Comparison of ENCODE assay signal across 2 cellular contexts in the genomic region with DNA sequence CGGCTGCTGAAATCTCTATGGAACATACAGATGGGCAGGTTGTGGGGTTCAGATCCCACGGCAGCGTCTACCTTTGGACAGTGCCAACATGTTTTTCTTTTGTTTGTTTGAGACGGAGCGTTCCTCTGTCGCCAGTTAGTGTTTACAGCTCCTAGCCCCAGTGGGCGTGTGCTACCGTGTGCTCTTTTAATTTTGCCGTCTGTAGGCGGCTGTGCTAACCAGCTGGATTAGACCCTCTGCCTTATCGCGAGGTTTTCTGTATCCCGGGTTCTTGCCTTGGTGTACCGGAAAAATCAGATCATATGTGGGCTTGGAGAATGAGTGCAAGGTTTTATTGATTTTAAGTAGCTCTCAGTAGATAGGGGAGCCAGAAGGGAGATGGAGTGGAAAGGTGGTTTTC.
TF ChIP-seq lines count a peak whose summit lies in the region.

No MANE protein-coding gene starts in this region.

TF ChIP-seq in HepG2, 621 proteins besides CTCF, POLR2A, EP300 and RAD21:
- no peak for TF ChIP-seq ETV5 (CRISPR knock-in tag; IDR thresholded peaks at IDR 0.05; ENCODE audit: borderline replicate concordance)
- TF ChIP-seq MAFG (CRISPR knock-in tag; IDR thresholded peaks at IDR 0.05) = no peak
- TF ChIP-seq, protein P1, sequence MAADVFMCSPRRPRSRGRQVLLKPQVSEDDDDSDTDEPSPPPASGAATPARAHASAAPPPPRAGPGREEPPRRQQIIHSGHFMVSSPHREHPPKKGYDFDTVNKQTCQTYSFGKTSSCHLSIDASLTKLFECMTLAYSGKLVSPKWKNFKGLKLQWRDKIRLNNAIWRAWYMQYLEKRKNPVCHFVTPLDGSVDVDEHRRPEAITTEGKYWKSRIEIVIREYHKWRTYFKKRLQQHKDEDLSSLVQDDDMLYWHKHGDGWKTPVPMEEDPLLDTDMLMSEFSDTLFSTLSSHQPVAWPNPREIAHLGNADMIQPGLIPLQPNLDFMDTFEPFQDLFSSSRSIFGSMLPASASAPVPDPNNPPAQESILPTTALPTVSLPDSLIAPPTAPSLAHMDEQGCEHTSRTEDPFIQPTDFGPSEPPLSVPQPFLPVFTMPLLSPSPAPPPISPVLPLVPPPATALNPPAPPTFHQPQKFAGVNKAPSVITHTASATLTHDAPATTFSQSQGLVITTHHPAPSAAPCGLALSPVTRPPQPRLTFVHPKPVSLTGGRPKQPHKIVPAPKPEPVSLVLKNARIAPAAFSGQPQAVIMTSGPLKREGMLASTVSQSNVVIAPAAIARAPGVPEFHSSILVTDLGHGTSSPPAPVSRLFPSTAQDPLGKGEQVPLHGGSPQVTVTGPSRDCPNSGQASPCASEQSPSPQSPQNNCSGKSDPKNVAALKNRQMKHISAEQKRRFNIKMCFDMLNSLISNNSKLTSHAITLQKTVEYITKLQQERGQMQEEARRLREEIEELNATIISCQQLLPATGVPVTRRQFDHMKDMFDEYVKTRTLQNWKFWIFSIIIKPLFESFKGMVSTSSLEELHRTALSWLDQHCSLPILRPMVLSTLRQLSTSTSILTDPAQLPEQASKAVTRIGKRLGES (CRISPR knock-in tag; IDR thresholded peaks at IDR 0.05; ENCODE audit: borderline replicate concordance) = no peak

TF ChIP-seq in K562, 482 proteins besides CTCF, POLR2A, EP300 and RAD21:
- TF ChIP-seq MCM2 (IDR thresholded peaks at IDR 0.05; ENCODE audit: low read depth) (no peak), CHD2 (IDR thresholded peaks at IDR 0.05; ENCODE audit: low read depth, low read length) (peak; percentile 62; the same call in 1 of the 2 replicates)
